1 cellular context compared by ENCODE assay signal in genomic region chr1:119318466-119319309, GRCh38.
A peak's percentile ranks its signal among the peaks of the same experiment; 100 is the strongest.
TF ChIP-seq lines count a peak whose summit lies in the region.

No MANE protein-coding gene starts in this region.

TF ChIP-seq in GM12878, 131 proteins besides CTCF, POLR2A, EP300 and RAD21 (continued from another document and continues in another):
- peak; percentile 64; the same call in 1 of the 2 replicates for TF ChIP-seq ZNF687 (IDR thresholded peaks at IDR 0.05)
- TF ChIP-seq USF2 (IDR thresholded peaks at IDR 0.05; ENCODE audit: borderline replicate concordance, low read depth, low read length), result no peak
- no peak for TF ChIP-seq KAT2A (conservative IDR thresholded peaks at IDR 0.05; ENCODE audit: control insufficient read depth, low read depth, low read length)
- TF ChIP-seq NR2F1 (conservative IDR thresholded peaks at IDR 0.05), result peak; percentile 71
- TF ChIP-seq ATF3 (IDR thresholded peaks at IDR 0.05; ENCODE audit: borderline replicate concordance, extremely low read depth, low read depth, low read length), result no peak
- no peak for TF ChIP-seq BCLAF1 (IDR thresholded peaks at IDR 0.05)
- TF ChIP-seq CHD1 (IDR thresholded peaks at IDR 0.05; ENCODE audit: low read depth, low read length), result no peak
- TF ChIP-seq SPI1 (IDR thresholded peaks at IDR 0.05; ENCODE audit: borderline replicate concordance, insufficient read depth, low read depth, low read length), result no peak
- no peak for TF ChIP-seq SRF (IDR thresholded peaks at IDR 0.05; ENCODE audit: low read depth in 2 of 2, low read length in 2 of 2)
- TF ChIP-seq NR2C1 (IDR thresholded peaks at IDR 0.05), result peak; percentile 25; the same call in 1 of the 2 replicates
- peak; percentile 80 for TF ChIP-seq IKZF1 (conservative IDR thresholded peaks at IDR 0.05)
- TF ChIP-seq POU2F2 (IDR thresholded peaks at IDR 0.05; ENCODE audit: borderline replicate concordance, low read depth, low read length), result peak; percentile 13; the same call in 1 of the 3 replicates
- no peak; the same call in 1 of the 2 replicates for TF ChIP-seq ZNF217 (IDR thresholded peaks at IDR 0.05)
- peak; percentile 39; the same call in 1 of the 2 replicates for TF ChIP-seq HDGF (IDR thresholded peaks at IDR 0.05)
- TF ChIP-seq SREBF2 (IDR thresholded peaks at IDR 0.05; ENCODE audit: low read length), result no peak
- TF ChIP-seq POLR2AphosphoS2 (IDR thresholded peaks at IDR 0.05; ENCODE audit: low read depth, low read length), result no peak
- TF ChIP-seq CEBPB (IDR thresholded peaks at IDR 0.05; ENCODE audit: borderline replicate concordance in 1 of 2, low read depth in 2 of 2, low read length in 2 of 2), result peak in 1 of 2 experiments; percentile 61; a peak in 1 of 4 replicates
- no peak for TF ChIP-seq ZSCAN29 (IDR thresholded peaks at IDR 0.05)
- no peak for TF ChIP-seq TCF7 (IDR thresholded peaks at IDR 0.05; ENCODE audit: borderline replicate concordance)
- no peak for TF ChIP-seq BCL3 (IDR thresholded peaks at IDR 0.05; ENCODE audit: borderline replicate concordance, insufficient read depth, low read depth, low read length, poor library complexity, severe bottlenecking)
- no peak for TF ChIP-seq POLR2AphosphoS5 (IDR thresholded peaks at IDR 0.05; ENCODE audit: low read length)
- peak; percentile 80 for TF ChIP-seq ATF2 (IDR thresholded peaks at IDR 0.05; ENCODE audit: low read length)
- TF ChIP-seq BACH1 (IDR thresholded peaks at IDR 0.05; ENCODE audit: borderline replicate concordance), result no peak
- no peak for TF ChIP-seq SUPT20H (IDR thresholded peaks at IDR 0.05; ENCODE audit: borderline replicate concordance, control insufficient read depth, low read depth, low read length)
- TF ChIP-seq ZBED1 (IDR thresholded peaks at IDR 0.05; ENCODE audit: borderline replicate concordance), result no peak
- no peak for TF ChIP-seq EZH2 (IDR thresholded peaks at IDR 0.05; ENCODE audit: borderline replicate concordance, control insufficient read depth, low read depth, low read length)
- TF ChIP-seq YBX1 (IDR thresholded peaks at IDR 0.05), result no peak
- no peak for TF ChIP-seq LARP7 (IDR thresholded peaks at IDR 0.05)
- TF ChIP-seq MLLT1 (IDR thresholded peaks at IDR 0.05), result peak; percentile 56; the same call in 1 of the 2 replicates
- TF ChIP-seq CHD4 (IDR thresholded peaks at IDR 0.05), result no peak
- TF ChIP-seq ZNF622 (IDR thresholded peaks at IDR 0.05), result no peak
- TF ChIP-seq MYC (IDR thresholded peaks at IDR 0.05; ENCODE audit: insufficient read depth, insufficient read length, insufficient replicate concordance, low read length, severe bottlenecking), result no peak
- peak; percentile 84 for TF ChIP-seq NBN (IDR thresholded peaks at IDR 0.05)
- TF ChIP-seq HDAC6 (IDR thresholded peaks at IDR 0.05; ENCODE audit: unreplicated experiment), result no peak
- no peak for TF ChIP-seq ZNF274 (IDR thresholded peaks at IDR 0.05; ENCODE audit: insufficient read depth, insufficient read length)
- TF ChIP-seq CHD2 (IDR thresholded peaks at IDR 0.05; ENCODE audit: borderline replicate concordance, low read depth, low read length), result no peak
- no peak for TF ChIP-seq SMAD5 (IDR thresholded peaks at IDR 0.05; ENCODE audit: low read depth)
- TF ChIP-seq YY1 (IDR thresholded peaks at IDR 0.05; ENCODE audit: low read depth, low read length), result no peak
- no peak for TF ChIP-seq ZZZ3 (IDR thresholded peaks at IDR 0.05; ENCODE audit: control insufficient read depth, insufficient read length, low read depth)
- no peak for TF ChIP-seq NRF1 (conservative IDR thresholded peaks at IDR 0.05; ENCODE audit: low read depth, low read length)
- no peak for TF ChIP-seq CEBPZ (IDR thresholded peaks at IDR 0.05; ENCODE audit: low read depth, low read length)
